Comparison of ENCODE assay signal across 31 cellular contexts in genomic region chrX:109614951-109615350, GRCh38. TPM values are rescaled to one million over a fixed set of nuclear protein-coding genes. Genes with fewer than 3 reads are reported as not detected.
"Had no signal": no experiment of that assay in that cellular context is flagged by ENCODE, and none has a peak within 500 bp of the region (broad histone marks: within the 10 kb centered on the region; RNA-seq: fewer than 3 reads in every experiment).

No MANE protein-coding gene starts in this region.

- H3K27me3 ChIP-seq: cardiac muscle cell, colonic mucosa, esophagus squamous epithelium, gastroesophageal sphincter had no signal

- DNase-seq: activated B cell treated with CpG ODN at 0.5 μM for 24 hours; activated CD4-positive, alpha-beta T cell treated with anti-CD3 and anti-CD28 coated beads for 48 hours; activated CD4-positive, alpha-beta T cell treated with anti-CD3 and anti-CD28 coated beads, Interleukin-2, amount 50 U/mL, for 1 hour; activated CD4-positive, alpha-beta T cell treated with anti-CD3 and anti-CD28 coated beads, Interleukin-2, amount 50 U/mL, for 48 hours; activated CD8-positive, alpha-beta memory T cell treated with anti-CD3 and anti-CD28 coated beads, Interleukin-2, amount 10 ng/mL, durations not matched to agents 7 days and 5 days; activated CD8-positive, alpha-beta memory T cell treated with anti-CD3 and anti-CD28 coated beads, Interleukin-2, amount 50 U/mL, for 4 hours; activated CD8-positive, alpha-beta T cell treated with anti-CD3 and anti-CD28 coated beads, Interleukin-2, amount 10 ng/mL, durations not matched to agents 7 days and 5 days; activated effector memory CD4-positive, alpha-beta T cell treated with anti-CD3 and anti-CD28 coated beads, Interleukin-2, amount 50 U/mL, for 16 hours; activated naive CD4-positive, alpha-beta T cell treated with anti-CD3 and anti-CD28 coated beads for 36 hours; activated naive CD8-positive, alpha-beta T cell treated with anti-CD3 and anti-CD28 coated beads for 36 hours; activated naive CD8-positive, alpha-beta T cell treated with anti-CD3 and anti-CD28 coated beads, Interleukin-2, amount 50 U/mL, for 24 hours; activated T-cell treated with anti-CD3 and anti-CD28 coated beads, Interleukin-2, amount 50 U/mL, for 1 hour; activated T-cell treated with anti-CD3 and anti-CD28 coated beads, Interleukin-2, amount 50 U/mL, for 48 hours; adrenal gland; amygdala; aorta; central memory CD4-positive, alpha-beta T cell; cerebellar nuclear complex; colonic mucosa; effector CD8-positive, alpha-beta T cell; esophagus squamous epithelium; foreskin melanocyte; T-helper 2 cell; WERI-Rb-1 had no signal

- H3K9me3 ChIP-seq: adrenal gland, breast epithelium, colonic mucosa, esophagus squamous epithelium, gastroesophageal sphincter had no signal

- H3K36me3 ChIP-seq: adrenal gland, breast epithelium, cardiac muscle cell, colonic mucosa, esophagus squamous epithelium, gastroesophageal sphincter, WERI-Rb-1 had no signal

- H3K4me3 ChIP-seq: adrenal gland, breast epithelium, cardiac muscle cell, colonic mucosa, esophagus squamous epithelium, gastroesophageal sphincter had no signal

- H3K4me1 ChIP-seq: adrenal gland, breast epithelium, colonic mucosa, esophagus squamous epithelium, gastroesophageal sphincter had no signal

- H3K27ac ChIP-seq: adrenal gland, breast epithelium, cardiac muscle cell, colonic mucosa, epithelial cell of prostate, esophagus squamous epithelium, gastroesophageal sphincter, WERI-Rb-1 had no signal

- ATAC-seq: activated CD4-positive, CD25-positive, alpha-beta regulatory T cell treated with anti-CD3 and anti-CD28 coated beads, Interleukin-2, amount 50 U/mL, for 24 hours; activated CD8-positive, alpha-beta memory T cell treated with anti-CD3 and anti-CD28 coated beads, Interleukin-2, amount 10 ng/mL, durations not matched to agents 7 days and 5 days; activated CD8-positive, alpha-beta T cell treated with anti-CD3 and anti-CD28 coated beads, Interleukin-2, amount 10 ng/mL, durations not matched to agents 7 days and 5 days; activated naive CD8-positive, alpha-beta T cell treated with anti-CD3 and anti-CD28 coated beads, Interleukin-2, amount 50 U/mL, for 24 hours; gastroesophageal sphincter had no signal

RNA-seq across cellular contexts. Expression of gene KCNE5, which starts 10.0 kb away (rescaled TPM):
- total RNA-seq: colonic mucosa, fibroblast of villous mesenchyme, glomerular endothelial cell had no signal
